ENCODE assay signal across 8 cellular contexts in the genomic region with DNA sequence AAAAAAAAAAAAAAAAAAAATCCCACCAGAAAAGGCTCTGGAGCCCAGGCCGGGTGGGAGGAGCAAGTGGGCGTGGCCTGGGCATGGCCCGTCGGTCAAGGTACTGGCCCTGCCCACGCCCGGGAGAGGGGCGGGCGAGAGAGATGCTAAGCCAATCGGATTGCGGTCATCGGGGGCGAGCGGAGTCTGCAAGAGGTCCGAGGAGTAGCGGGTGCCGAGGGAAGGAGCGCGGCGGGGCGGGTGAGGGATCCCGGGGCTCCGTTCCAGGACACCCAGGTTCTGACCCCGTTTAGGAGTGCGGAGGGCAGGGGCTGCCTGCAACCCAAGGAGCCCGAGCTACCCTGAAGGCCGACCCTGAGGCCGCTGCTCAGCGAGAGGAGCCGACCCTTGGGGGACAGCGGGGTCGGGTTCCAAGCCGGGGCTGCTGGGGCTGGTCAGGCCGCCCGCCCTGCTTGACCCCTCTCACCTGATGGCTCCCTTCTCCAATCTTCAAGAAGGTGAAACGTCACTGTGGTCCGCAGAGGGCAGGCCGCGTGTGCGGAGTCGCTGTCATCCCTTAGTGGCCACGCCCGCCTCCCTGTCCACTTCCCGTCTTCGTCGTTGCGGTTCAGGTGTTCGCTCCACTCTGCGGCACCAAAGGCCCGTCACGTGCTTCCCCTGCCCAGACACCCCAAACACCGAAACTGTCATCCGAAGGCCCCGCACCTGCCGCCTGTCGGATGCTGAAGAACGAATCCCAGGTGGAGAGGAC. TPM values are rescaled to one million over a fixed set of nuclear protein-coding genes. Genes with fewer than 3 reads are reported as not detected.
DNase-seq lines count a peak whose midpoint lies in the region; ATAC-seq and TF ChIP-seq lines count a peak whose summit lies in the region.

No MANE protein-coding gene starts in this region.

- no peak for TF ChIP-seq POLR2A in lower leg skin (IDR thresholded peaks at IDR 0.05)

- H3K4me1 ChIP-seq in duodenal mucosa (ENCODE audit: control insufficient read depth in 1 of 2, insufficient read depth in 2 of 2, low read length in 2 of 2), result peaks cover 0 to 7% of the 10 kb centered on the region in 2 donors

- no peak for TF ChIP-seq CTCF in lower leg skin (IDR thresholded peaks at IDR 0.05)

- peaks cover 3 to 12% of the 10 kb centered on the region in 2 donors for H3K27me3 ChIP-seq in duodenal mucosa (ENCODE audit: control insufficient read depth in 1 of 2, insufficient read depth in 2 of 2, low read length in 2 of 2)

- DNase-seq in NCI-H146 (lab: John Stamatoyannopoulos, UW), result peak; percentile 91
- DNase-seq in activated CD4-positive, alpha-beta T cell treated with anti-CD3 and anti-CD28 coated beads, Interleukin-2, amount 50 U/mL, for 1 hour, result peak; percentile 83
- peak; percentile 52 to 93 for DNase-seq in lower leg skin (ENCODE audit: low spot score in 2 of 2)
- peak; percentile 62 to 65 for DNase-seq in stimulated activated CD4-positive, alpha-beta T cell treated with anti-CD3 and anti-CD28 coated beads, Interleukin-2, amount 100 ng/mL, for 48 hours
- no peak for DNase-seq in NCI-H2196 (lab: John Stamatoyannopoulos, UW; ENCODE audit: unreplicated experiment)

- peak overlapping the region in 1 of 2 donors; percentile 54 for H3K9ac ChIP-seq in duodenal mucosa (ENCODE audit: low read depth in 1 of 2, low read length in 2 of 2)

- ATAC-seq in GM18502 (IDR thresholded peaks at IDR 0.05; ENCODE audit: poor library complexity, unreplicated experiment) (peak; percentile 55), HG03159 (IDR thresholded peaks at IDR 0.05; ENCODE audit: unreplicated experiment) (no peak)

- no peaks in the 10 kb centered on the region for H3K36me3 ChIP-seq in duodenal mucosa (ENCODE audit: control insufficient read depth in 1 of 2, insufficient read depth in 2 of 2, low read length in 2 of 2)

- no peaks in the 10 kb centered on the region for H3K9me3 ChIP-seq in duodenal mucosa (ENCODE audit: control insufficient read depth in 1 of 2, low read length in 2 of 2)

- intact Hi-C loops in lower leg skin (cut with DNase I; ENCODE audit: low total_unique reads), result no loop called here

- H3K4me3 ChIP-seq in duodenal mucosa (ENCODE audit: low read depth in 1 of 2, low read length in 2 of 2) (peak overlapping the region; percentile 63 to 70), lower leg skin (ENCODE audit: low read depth, poor library complexity, severe bottlenecking) (peak overlapping the region; percentile 29)

- H3K27ac ChIP-seq in duodenal mucosa (ENCODE audit: low read depth, low read length), result no peak overlapping the region

- WGBS in lower leg skin, 2 donors, result 3 to 8% methylated on average over 46 to 55 of the region's 56 CpGs

RNA-seq across cellular contexts. Expression of a gene that starts 11.1 kb away (rescaled TPM):
- total RNA-seq in lower leg skin, result 10 to 100 TPM; 24.1 to 35.9 (median 29.8) TPM

RNA-seq across cellular contexts. Expression of a gene that starts 38.6 kb away (rescaled TPM):
- total RNA-seq in lower leg skin, result 10 to 100 TPM; 25.5 to 51.3 (median 38.9) TPM
